ENCODE assay signal across 17 cellular contexts in the genomic region with DNA sequence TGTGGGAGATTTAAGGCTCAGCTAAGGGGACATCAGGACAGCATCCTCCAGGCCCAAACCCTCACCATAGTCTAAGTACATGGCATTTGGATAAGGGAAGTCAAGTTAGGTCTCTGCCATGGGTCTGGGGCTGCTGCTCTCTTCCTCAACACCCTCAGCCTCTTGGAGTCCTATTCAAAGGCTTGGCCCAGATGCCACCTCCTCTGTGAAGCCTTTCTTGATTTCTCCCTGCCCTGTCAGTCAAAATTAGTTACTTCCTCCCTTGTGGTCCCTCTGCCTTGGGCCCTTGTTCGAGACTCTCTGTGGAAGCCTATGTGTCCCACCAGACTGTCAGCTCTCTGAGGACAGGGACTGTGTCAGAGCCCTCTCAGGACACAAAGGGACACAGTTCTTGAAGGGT. TPM values are rescaled to one million over a fixed set of nuclear protein-coding genes. Genes with fewer than 3 reads are reported as not detected.
DNase-seq lines count a peak whose midpoint lies in the region; ATAC-seq, FAIRE-seq and TF ChIP-seq lines count a peak whose summit lies in the region.
"Had no signal": no experiment of that assay in that cellular context is flagged by ENCODE, and none has a peak within 500 bp of the region (broad histone marks: within the 10 kb centered on the region; RNA-seq: fewer than 3 reads in every experiment).

No MANE protein-coding gene starts in this region.

- H2AFZ ChIP-seq in HepG2 (ENCODE audit: low read length) = no peak overlapping the region
- H2AFZ ChIP-seq in osteoblast (ENCODE audit: low read length) = no peak overlapping the region
- H2AFZ ChIP-seq: PC-9 had no signal

- FAIRE-seq in HepG2 (lab: Jason Lieb, UNC) = no peak

- no peaks in the 10 kb centered on the region; the same call in 1 of the 2 replicates for H3K9me3 ChIP-seq in HepG2 (ENCODE audit: low read length)
- no peaks in the 10 kb centered on the region for H3K9me3 ChIP-seq in right lobe of liver
- no peaks in the 10 kb centered on the region for H3K9me3 ChIP-seq in ectodermal cell (ENCODE audit: control insufficient read depth, low read length)
- no peaks in the 10 kb centered on the region for H3K9me3 ChIP-seq in osteoblast (ENCODE audit: low read depth, low read length)
- H3K9me3 ChIP-seq: Caco-2 had no signal

- POLR2A ChIA-PET in HepG2 (lab: Yijun Ruan, JAX) = interaction anchor here (2.1 kb wide), 1 partner anchor 11 kb away, joined by 5 read pairs; no protein-coding TSS in a partner anchor

- no peak for TF ChIP-seq CTCF in HepG2 (CRISPR knock-in tag; IDR thresholded peaks at IDR 0.05)
- no peak for TF ChIP-seq CTCF in right lobe of liver (IDR thresholded peaks at IDR 0.05)
- no peak for TF ChIP-seq CTCF in osteoblast (IDR thresholded peaks at IDR 0.05; ENCODE audit: extremely low read depth, low read depth, low read length)

- TF ChIP-seq EP300 in HepG2 (IDR thresholded peaks at IDR 0.05; ENCODE audit: low read depth in 2 of 2, low read length in 2 of 2) = no peak
- no peak for TF ChIP-seq EP300 in HepG2 (CRISPR knock-in tag; IDR thresholded peaks at IDR 0.05; ENCODE audit: borderline replicate concordance)

- ATAC-seq in HepG2 = no peak
- ATAC-seq in right lobe of liver = no peak

- CTCF ChIA-PET in HepG2 (lab: Yijun Ruan, JAX; ENCODE audit: low intra/inter-chr PET ratio, low total read pairs) = interaction anchor here (2.0 kb wide), 1 partner anchor 359 kb away, joined by 4 read pairs; no protein-coding TSS in a partner anchor

- H3K79me2 ChIP-seq in HepG2 (ENCODE audit: insufficient read depth, low read length) = no peaks in the 10 kb centered on the region
- no peaks in the 10 kb centered on the region for H3K79me2 ChIP-seq in osteoblast (ENCODE audit: insufficient read depth, low read length)

- peaks cover 44% of the 10 kb centered on the region for H3K4me1 ChIP-seq in HepG2 (ENCODE audit: insufficient read depth, low read length)
- H3K4me1 ChIP-seq in right lobe of liver = peaks cover 0 to 27% (median 9%) of the 10 kb centered on the region in 4 donors
- peaks cover 59% of the 10 kb centered on the region for H3K4me1 ChIP-seq in ectodermal cell (ENCODE audit: control insufficient read depth, insufficient read depth, low read length)
- H3K4me1 ChIP-seq in osteoblast (ENCODE audit: insufficient read depth, low read length) = no peaks in the 10 kb centered on the region

- no peak for TF ChIP-seq RAD21 in HepG2 (CRISPR knock-in tag; IDR thresholded peaks at IDR 0.05)

- in situ Hi-C loops in HepG2 (cut with HindIII; ENCODE audit: extremely low pct_ligation_motif_present, low pct_unique_long_range_greater_than_20kb) = no loop called here

- H3K9ac ChIP-seq in HepG2 (ENCODE audit: insufficient read depth, low read depth, low read length) = no peak overlapping the region

- no CpG with 5 or more reads among the region's 1 CpG for WGBS in HepG2 (ENCODE audit: low lambda C conversion rate)
- WGBS in right lobe of liver (ENCODE audit: insufficient coverage, low coverage, low lambda C conversion rate, missing lambda C conversion rate) = 83% methylated on average over 1 of the region's 1 CpG
- 87 to 91% methylated on average over 1 of the region's 1 CpG for WGBS in ectodermal cell, 2 experiments

- DNase-seq in HepG2 (ENCODE audit: low spot score) (no peak), right lobe of liver (no peak), osteoblast (ENCODE audit: insufficient read length, low spot score, missing footprints) (peak; percentile 47), cerebellum (ENCODE audit: low spot score) (no peak), NCI-H1048 (lab: John Stamatoyannopoulos, UW) (no peak), posterior vena cava (ENCODE audit: low spot score) (no peak)
- DNase-seq: Caco-2, DMS153, GOT3, MM.1S, NCI-H1105, NCI-H1694, NCI-H510A treated with DMSO at 0.1 percent for 48 hours, NCI-H82, PC-9 had no signal

- H3K27ac ChIP-seq in HepG2 (ENCODE audit: extremely low read length, insufficient read depth, low read length) (no peak overlapping the region), right lobe of liver (no peak overlapping the region), ectodermal cell (ENCODE audit: insufficient read depth, low read depth, low read length, poor library complexity, severe bottlenecking) (peak overlapping the region; percentile 23), osteoblast (ENCODE audit: low read depth, low read length) (no peak overlapping the region)
- H3K27ac ChIP-seq: PC-9 had no signal

- no peaks in the 10 kb centered on the region for H3K36me3 ChIP-seq in HepG2 (replicated peaks in 1 of 2; ENCODE audit: control insufficient read depth in 1 of 2, insufficient read depth in 2 of 2, low read length in 2 of 2)
- H3K36me3 ChIP-seq in right lobe of liver = no peaks in the 10 kb centered on the region
- H3K36me3 ChIP-seq in ectodermal cell (ENCODE audit: control insufficient read depth, insufficient read depth, low read length) = no peaks in the 10 kb centered on the region
- H3K36me3 ChIP-seq in osteoblast (ENCODE audit: insufficient read depth, low read length) = no peaks in the 10 kb centered on the region

- intact Hi-C loops in HepG2 (cut with micrococcal nuclease; ENCODE audit: unreplicated experiment) = loop anchor here (5.0 kb wide), 1 partner anchor 81 kb away; no protein-coding TSS in a partner anchor
- intact Hi-C loops in right lobe of liver (cut with DNase I) = no loop called here
- intact Hi-C loops in posterior vena cava (cut with DNase I) = no loop called here

- no TSS peak for BruUV-seq in HepG2 (replicated peaks; lab: Mats Ljungman, UMichigan)

- H3K27me3 ChIP-seq in HepG2 (ENCODE audit: control insufficient read depth in 1 of 2, insufficient read depth in 2 of 2, low read length in 2 of 2) (no peaks in the 10 kb centered on the region), right lobe of liver (no peaks in the 10 kb centered on the region), ectodermal cell (ENCODE audit: control insufficient read depth, insufficient read depth, low read length, poor library complexity, severe bottlenecking) (no peaks in the 10 kb centered on the region), osteoblast (ENCODE audit: insufficient read depth, low read length) (peaks cover 8% of the 10 kb centered on the region)

- no peaks in the 10 kb centered on the region for H4K20me1 ChIP-seq in HepG2 (ENCODE audit: insufficient read depth, low read length)
- no peaks in the 10 kb centered on the region for H4K20me1 ChIP-seq in osteoblast (ENCODE audit: insufficient read depth, low read length)

- no peak for TF ChIP-seq POLR2A in HepG2 (IDR thresholded peaks at IDR 0.05; ENCODE audit: insufficient read depth in 1 of 2, low read depth in 2 of 2, low read length in 2 of 2)
- no peak for TF ChIP-seq POLR2A in right lobe of liver (IDR thresholded peaks at IDR 0.05)

- H3K4me2 ChIP-seq in HepG2 (ENCODE audit: low read depth, low read length) (peak overlapping the region; percentile 67), osteoblast (ENCODE audit: insufficient read depth, low read length) (no peak overlapping the region)
- H3K4me2 ChIP-seq: PC-9 had no signal

- peak overlapping the region in 2 of 3 experiments; percentile 23 to 63; a peak in 2 of 6 replicates for H3K4me3 ChIP-seq in HepG2 (replicated peaks in 1 of 3; ENCODE audit: insufficient read depth in 1 of 3, low read depth in 2 of 3, low read length in 3 of 3)
- no peak overlapping the region for H3K4me3 ChIP-seq in right lobe of liver
- H3K4me3 ChIP-seq in ectodermal cell (ENCODE audit: insufficient read depth, low read depth, low read length) = no peak overlapping the region
- H3K4me3 ChIP-seq in osteoblast (ENCODE audit: insufficient read depth, low read length) = no peak overlapping the region
- H3K4me3 ChIP-seq: PC-9 had no signal

TF ChIP-seq in HepG2, 621 proteins besides CTCF, POLR2A, EP300 and RAD21 (continues in another document):
- TF ChIP-seq EEA1 (CRISPR knock-in tag; IDR thresholded peaks at IDR 0.05; ENCODE audit: borderline replicate concordance) = 0 out of 2 replicates have a peak, but pooled peaks have one; percentile 59

RNA-seq across cellular contexts. Expression of a gene that starts 17.7 kb away (rescaled TPM):
- 25.3 and 32.1 TPM in 2 replicates for total RNA-seq in HepG2 (2016; rRNA removed; fragmentation: Illumina TruSeq; extraction: Trizol)
- total RNA-seq in HepG2 (2016; cell fraction: cytosol; rRNA removed; fragmentation: Illumina TruSeq; extraction: Trizol; ENCODE audit: low read depth) = 2.8 and 5.2 TPM in 2 replicates
- total RNA-seq in HepG2 (2016; cell fraction: insoluble cytoplasmic fraction; rRNA removed; fragmentation: Illumina TruSeq; extraction: Trizol) = 24.3 and 28.3 TPM in 2 replicates
- total RNA-seq in HepG2 (2016; cell fraction: membrane; rRNA removed; fragmentation: Illumina TruSeq; extraction: Trizol) = 10.8 and 12.3 TPM in 2 replicates
- total RNA-seq in HepG2 (2016; cell fraction: nucleus; rRNA removed; fragmentation: Illumina TruSeq; extraction: Trizol) = 23.5 and 29.5 TPM in 2 replicates
- 37.9 and 39.9 TPM in 2 replicates for polyA plus RNA-seq in HepG2 (2011; rRNA removed)
- 20.8 and 29.3 TPM in 2 replicates for polyA plus RNA-seq in HepG2 (2011; cell fraction: cytosol; rRNA removed)
- polyA plus RNA-seq in HepG2 (2011; cell fraction: nucleus; rRNA removed) = 42.4 and 54.9 TPM in 2 replicates
- polyA plus RNA-seq in HepG2 (2012) = 14.7 and 24.6 TPM in 2 replicates
- 1.9 and 2.6 TPM in 2 replicates for polyA plus RNA-seq in HepG2 (2016; cell fraction: cytosol; fragmentation: Illumina TruSeq; extraction: Trizol; ENCODE audit: low read depth)
- polyA plus RNA-seq in HepG2 (2016; cell fraction: insoluble cytoplasmic fraction; fragmentation: Illumina TruSeq; extraction: Trizol; ENCODE audit: low read depth) = 24.2 and 33.5 TPM in 2 replicates
- 5.5 and 5.8 TPM in 2 replicates for polyA plus RNA-seq in HepG2 (2016; cell fraction: membrane; fragmentation: Illumina TruSeq; extraction: Trizol; ENCODE audit: low read depth)
- 42.8 and 47.1 TPM in 2 replicates for polyA plus RNA-seq in HepG2 (2016; cell fraction: nucleus; fragmentation: Illumina TruSeq; extraction: Trizol; ENCODE audit: insufficient read depth, low read depth)
- polyA minus RNA-seq in HepG2 (2011; rRNA and poly(A)+ RNA removed; ENCODE audit: low replicate concordance) = 48.1 and 97.1 TPM in 2 replicates
- polyA minus RNA-seq in HepG2 (2011; cell fraction: cytosol; rRNA and poly(A)+ RNA removed) = 26.5 and 29.0 TPM in 2 replicates
- 34.6 and 46.1 TPM in 2 replicates for polyA minus RNA-seq in HepG2 (2011; cell fraction: nucleus; rRNA and poly(A)+ RNA removed)
- 10 to 100 TPM; 15.1 to 21.6 (median 19.0) TPM for total RNA-seq in right lobe of liver
- 49.0 TPM for polyA plus RNA-seq in ectodermal cell (2013, experiment 1 of 4)
- 52.7 TPM for polyA plus RNA-seq in ectodermal cell (2013, experiment 2 of 4)
- polyA plus RNA-seq in ectodermal cell (2013, experiment 3 of 4) = 38.8 TPM
- 43.0 TPM for polyA plus RNA-seq in ectodermal cell (2013, experiment 4 of 4)
- 49.2 and 60.8 TPM in 2 replicates for total RNA-seq in osteoblast
- total RNA-seq in cerebellum = 17.1 TPM
- total RNA-seq in posterior vena cava = 10 to 100 TPM; 68.1 to 83.8 TPM
- polyA plus RNA-seq: CD14-positive monocyte had no signal

Comparison
In these comparisons a context has a peak if more than half of its experiments do, and no peak if none do; other contexts are left out.
1. H3K4me3 ChIP-seq: peak in HepG2 (2 of 3); none in right lobe of liver (0 of 3), ectodermal cell (single experiment) and osteoblast (single experiment).